In the genomic region with DNA sequence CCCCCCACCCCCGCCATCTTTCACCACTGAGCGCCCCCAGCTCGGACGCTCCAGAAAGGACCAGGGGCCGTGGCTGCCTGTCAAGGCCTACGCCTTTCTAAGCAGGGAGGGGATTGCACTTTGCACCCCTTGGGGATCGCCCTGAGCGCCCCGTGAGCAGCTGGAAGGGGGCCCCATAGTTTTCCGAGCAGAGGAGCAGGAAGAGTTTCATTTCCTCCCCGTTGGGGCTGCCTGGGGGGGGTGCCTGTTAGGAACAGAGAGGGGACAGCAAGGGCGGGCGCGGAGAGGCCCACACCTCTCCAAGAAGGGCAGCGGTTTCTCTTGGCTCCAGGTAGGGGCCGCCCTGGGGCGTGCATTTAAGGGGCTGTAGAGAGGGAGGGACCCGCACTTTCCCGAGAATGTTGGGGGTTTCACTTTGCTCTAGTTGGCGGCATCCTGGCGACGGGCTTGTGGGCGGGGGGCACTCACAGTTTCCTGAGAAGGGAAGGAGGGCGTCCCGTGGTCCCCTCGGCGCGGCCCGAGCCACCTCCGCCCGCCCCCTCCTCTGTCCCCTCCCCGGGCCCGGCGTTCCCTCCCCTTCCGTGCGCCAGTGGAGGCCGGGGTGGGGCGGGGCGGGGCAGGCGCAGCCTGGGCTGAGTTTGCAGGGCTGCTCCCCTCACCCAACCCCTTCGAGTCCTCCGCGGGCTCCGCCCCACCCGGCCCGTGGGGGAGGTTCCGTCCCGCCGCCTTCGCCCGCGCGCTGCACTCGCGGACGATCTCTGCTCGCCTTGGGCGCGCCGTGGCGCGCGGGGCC, we compare ENCODE assay signal across 8 cellular contexts.
A peak's percentile ranks its signal among the peaks of the same experiment; 100 is the strongest.
DNase-seq lines count a peak whose midpoint lies in the region; ATAC-seq and TF ChIP-seq lines count a peak whose summit lies in the region.

No MANE protein-coding gene starts in this region.

- peak; percentile 98 to 99 for ATAC-seq in left cardiac atrium

- H3K4me3 Mint-ChIP-seq in activated naive CD4-positive, alpha-beta T cell treated with anti-CD3 and anti-CD28 coated beads, Interleukin-2, amount 50 U/mL, for 24 hours: peak overlapping the region; percentile 89

- H3K4me1 ChIP-seq in HEK293 (ENCODE audit: control insufficient read depth, insufficient read depth, low read length) (0 out of 2 replicates have a peak, but pooled peaks cover 3% of the 10 kb centered on the region), NT2/D1 (ENCODE audit: insufficient read depth, insufficient read length) (peaks cover 3% of the 10 kb centered on the region)

- H3K36me3 ChIP-seq in GM06990 (ENCODE audit: control insufficient read depth, insufficient read depth, low read length) (no peaks in the 10 kb centered on the region), HEK293 (ENCODE audit: control insufficient read depth in 2 of 2, insufficient read depth in 1 of 2, low read length in 2 of 2) (peaks cover 8 to 13% of the 10 kb centered on the region in 2 experiments), NT2/D1 (ENCODE audit: insufficient read depth, insufficient read length, low read length) (peaks cover 29% of the 10 kb centered on the region)

- H3K9ac ChIP-seq in NT2/D1 (ENCODE audit: insufficient read length, low read depth): peak overlapping the region; percentile 89

- POLR2A ChIA-PET in HEK293 (lab: Yijun Ruan, JAX): no interaction called here

- H3K36me3 Mint-ChIP-seq in activated naive CD4-positive, alpha-beta T cell treated with anti-CD3 and anti-CD28 coated beads, Interleukin-2, amount 50 U/mL, for 24 hours: peaks cover 7% of the 10 kb centered on the region

- intact Hi-C loops in left cardiac atrium (cut with DNase I): no loop called here

- CTCF ChIA-PET in HEK293 (lab: Yijun Ruan, JAX): no interaction called here

- no peaks in the 10 kb centered on the region for H3K9me3 ChIP-seq in HEK293 (ENCODE audit: control insufficient read depth, insufficient read depth, low read depth, low read length)
- no peaks in the 10 kb centered on the region for H3K9me3 ChIP-seq in NT2/D1 (ENCODE audit: insufficient read depth, low read length)

- H3K27me3 Mint-ChIP-seq in activated naive CD4-positive, alpha-beta T cell treated with anti-CD3 and anti-CD28 coated beads, Interleukin-2, amount 50 U/mL, for 24 hours: no peaks in the 10 kb centered on the region

- H3K4me3 ChIP-seq in GM06990 (replicated peaks; ENCODE audit: low read depth, low read length): peak overlapping the region; percentile 66
- peak overlapping the region; percentile 87 for H3K4me3 ChIP-seq in HEK293 (ENCODE audit: low read depth, low read length)
- H3K4me3 ChIP-seq in NT2/D1 (ENCODE audit: insufficient read length, low read depth): peak overlapping the region; percentile 38
- peak overlapping the region; percentile 75 for H3K4me3 ChIP-seq in retinal pigment epithelial cell (ENCODE audit: low read length)

- H3K27ac ChIP-seq in HEK293 (ENCODE audit: extremely low read depth, low read depth, low read length): peak overlapping the region; percentile 45; the same call in 1 of the 2 replicates

- no peaks in the 10 kb centered on the region for H3K27me3 ChIP-seq in GM06990 (replicated peaks; ENCODE audit: control insufficient read depth, insufficient read depth, low read length)
- H3K27me3 ChIP-seq in NT2/D1 (ENCODE audit: insufficient read depth, insufficient read length): no peaks in the 10 kb centered on the region

- no peaks in the 10 kb centered on the region for H3K9me3 Mint-ChIP-seq in activated naive CD4-positive, alpha-beta T cell treated with anti-CD3 and anti-CD28 coated beads, Interleukin-2, amount 50 U/mL, for 24 hours

- TF ChIP-seq CTCF in GM06990 (IDR thresholded peaks at IDR 0.05; ENCODE audit: insufficient read depth, low read length, poor library complexity, severe bottlenecking) (no peak), HEK293 (tag by site-specific recombination; IDR thresholded peaks at IDR 0.05) (no peak), retinal pigment epithelial cell (conservative IDR thresholded peaks at IDR 0.05; ENCODE audit: low read depth, low read length) (no peak)

- peaks cover 48% of the 10 kb centered on the region for H3K4me1 Mint-ChIP-seq in activated naive CD4-positive, alpha-beta T cell treated with anti-CD3 and anti-CD28 coated beads, Interleukin-2, amount 50 U/mL, for 24 hours

- H3K27ac Mint-ChIP-seq in activated naive CD4-positive, alpha-beta T cell treated with anti-CD3 and anti-CD28 coated beads, Interleukin-2, amount 50 U/mL, for 24 hours: peak overlapping the region; percentile 82

- DNase-seq in GM06990 (ENCODE audit: extremely low read depth, insufficient read length) (peak; percentile 91), NT2/D1 (ENCODE audit: low read depth, low spot score) (peak; percentile 60), left cardiac atrium (peak; percentile 87), retinal pigment epithelial cell (ENCODE audit: low read depth) (peak; percentile 17), NCI-H345 treated with DMSO at 0.1 percent for 48 hours (lab: John Stamatoyannopoulos, UW; ENCODE audit: unreplicated experiment) (no peak), SIG-M5 (lab: John Stamatoyannopoulos, UW) (no peak)

TF ChIP-seq in HEK293, 187 proteins besides CTCF, POLR2A, EP300 and RAD21 (continues in another document):
- TF ChIP-seq ZNF791 (tag by site-specific recombination; IDR thresholded peaks at IDR 0.05) (no peak), ZNF555 (tag by site-specific recombination; conservative IDR thresholded peaks at IDR 0.05) (no peak), MYNN (tag by site-specific recombination; IDR thresholded peaks at IDR 0.05; ENCODE audit: borderline replicate concordance) (no peak), ZFP3 (tag by site-specific recombination; IDR thresholded peaks at IDR 0.05; ENCODE audit: low read depth) (no peak), ZNF830 (tag by site-specific recombination; IDR thresholded peaks at IDR 0.05; ENCODE audit: low read depth) (no peak), ZNF701 (tag by site-specific recombination; IDR thresholded peaks at IDR 0.05) (no peak), ZNF707 (tag by site-specific recombination; IDR thresholded peaks at IDR 0.05) (no peak), SP2 (tag by site-specific recombination; IDR thresholded peaks at IDR 0.05) (peak; percentile 84), ZNF473 (tag by site-specific recombination; IDR thresholded peaks at IDR 0.05) (no peak), ZEB2 (tag by site-specific recombination; IDR thresholded peaks at IDR 0.05) (no peak), ZXDB (tag by site-specific recombination; IDR thresholded peaks at IDR 0.05) (peak; percentile 24; the same call in 1 of the 2 replicates), SP7 (tag by site-specific recombination; IDR thresholded peaks at IDR 0.05) (peak; percentile 41; the same call in 1 of the 2 replicates), ZNF837 (tag by site-specific recombination; IDR thresholded peaks at IDR 0.05) (no peak), ZNF132 (tag by site-specific recombination; IDR thresholded peaks at IDR 0.05; ENCODE audit: borderline replicate concordance) (no peak), GLI4 (tag by site-specific recombination; IDR thresholded peaks at IDR 0.05) (no peak), TCF7L2 (IDR thresholded peaks at IDR 0.05; ENCODE audit: borderline replicate concordance, low read depth, low read length) (no peak), WT1 (tag by site-specific recombination; IDR thresholded peaks at IDR 0.05) (no peak), GLIS2 (tag by site-specific recombination; IDR thresholded peaks at IDR 0.05) (peak; percentile 50), KLF9 (tag by site-specific recombination; IDR thresholded peaks at IDR 0.05; ENCODE audit: low read depth) (peak; percentile 42; the same call in 1 of the 2 replicates)
- TF ChIP-seq, protein P1, sequence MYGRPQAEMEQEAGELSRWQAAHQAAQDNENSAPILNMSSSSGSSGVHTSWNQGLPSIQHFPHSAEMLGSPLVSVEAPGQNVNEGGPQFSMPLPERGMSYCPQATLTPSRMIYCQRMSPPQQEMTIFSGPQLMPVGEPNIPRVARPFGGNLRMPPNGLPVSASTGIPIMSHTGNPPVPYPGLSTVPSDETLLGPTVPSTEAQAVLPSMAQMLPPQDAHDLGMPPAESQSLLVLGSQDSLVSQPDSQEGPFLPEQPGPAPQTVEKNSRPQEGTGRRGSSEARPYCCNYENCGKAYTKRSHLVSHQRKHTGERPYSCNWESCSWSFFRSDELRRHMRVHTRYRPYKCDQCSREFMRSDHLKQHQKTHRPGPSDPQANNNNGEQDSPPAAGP (tag by site-specific recombination; IDR thresholded peaks at IDR 0.05): peak; percentile 42; the same call in 1 of the 2 replicates
- TF ChIP-seq, protein P2, sequence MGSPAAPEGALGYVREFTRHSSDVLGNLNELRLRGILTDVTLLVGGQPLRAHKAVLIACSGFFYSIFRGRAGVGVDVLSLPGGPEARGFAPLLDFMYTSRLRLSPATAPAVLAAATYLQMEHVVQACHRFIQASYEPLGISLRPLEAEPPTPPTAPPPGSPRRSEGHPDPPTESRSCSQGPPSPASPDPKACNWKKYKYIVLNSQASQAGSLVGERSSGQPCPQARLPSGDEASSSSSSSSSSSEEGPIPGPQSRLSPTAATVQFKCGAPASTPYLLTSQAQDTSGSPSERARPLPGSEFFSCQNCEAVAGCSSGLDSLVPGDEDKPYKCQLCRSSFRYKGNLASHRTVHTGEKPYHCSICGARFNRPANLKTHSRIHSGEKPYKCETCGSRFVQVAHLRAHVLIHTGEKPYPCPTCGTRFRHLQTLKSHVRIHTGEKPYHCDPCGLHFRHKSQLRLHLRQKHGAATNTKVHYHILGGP (tag by site-specific recombination; IDR thresholded peaks at IDR 0.05): no peak
- TF ChIP-seq, protein P3, sequence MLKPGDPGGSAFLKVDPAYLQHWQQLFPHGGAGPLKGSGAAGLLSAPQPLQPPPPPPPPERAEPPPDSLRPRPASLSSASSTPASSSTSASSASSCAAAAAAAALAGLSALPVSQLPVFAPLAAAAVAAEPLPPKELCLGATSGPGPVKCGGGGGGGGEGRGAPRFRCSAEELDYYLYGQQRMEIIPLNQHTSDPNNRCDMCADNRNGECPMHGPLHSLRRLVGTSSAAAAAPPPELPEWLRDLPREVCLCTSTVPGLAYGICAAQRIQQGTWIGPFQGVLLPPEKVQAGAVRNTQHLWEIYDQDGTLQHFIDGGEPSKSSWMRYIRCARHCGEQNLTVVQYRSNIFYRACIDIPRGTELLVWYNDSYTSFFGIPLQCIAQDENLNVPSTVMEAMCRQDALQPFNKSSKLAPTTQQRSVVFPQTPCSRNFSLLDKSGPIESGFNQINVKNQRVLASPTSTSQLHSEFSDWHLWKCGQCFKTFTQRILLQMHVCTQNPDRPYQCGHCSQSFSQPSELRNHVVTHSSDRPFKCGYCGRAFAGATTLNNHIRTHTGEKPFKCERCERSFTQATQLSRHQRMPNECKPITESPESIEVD (tag by site-specific recombination; IDR thresholded peaks at IDR 0.05): no peak
- TF ChIP-seq, protein P4, sequence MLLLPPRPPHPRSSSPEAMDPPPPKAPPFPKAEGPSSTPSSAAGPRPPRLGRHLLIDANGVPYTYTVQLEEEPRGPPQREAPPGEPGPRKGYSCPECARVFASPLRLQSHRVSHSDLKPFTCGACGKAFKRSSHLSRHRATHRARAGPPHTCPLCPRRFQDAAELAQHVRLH (tag by site-specific recombination; IDR thresholded peaks at IDR 0.05): no peak

Comparison
In these comparisons a context has a peak if more than half of its experiments do, and no peak if none do; other contexts are left out.
1. DNase-seq: peak in GM06990 (single experiment), NT2/D1 (single experiment), left cardiac atrium (single experiment) and retinal pigment epithelial cell (single experiment); none in NCI-H345 treated with DMSO at 0.1 percent for 48 hours (single experiment) and SIG-M5 (single experiment).
2. Peak in every context shown above with its lines, with median percentiles within 50 percentile points of each other: H3K4me3 ChIP-seq.